ENCODE assay signal across 1 cellular context in genomic region chr19:45876411-45877197, GRCh38.
TF ChIP-seq lines count a peak whose summit lies in the region.

No MANE protein-coding gene starts in this region.

TF ChIP-seq in K562, 482 proteins besides CTCF, POLR2A, EP300 and RAD21 (continued from another document and continues in another):
- TF ChIP-seq ZBED1 (IDR thresholded peaks at IDR 0.05) = no peak
- no peak; the same call in 1 of the 2 replicates for TF ChIP-seq ZBTB9 (CRISPR knock-in tag; IDR thresholded peaks at IDR 0.05)
- TF ChIP-seq, protein P1, sequence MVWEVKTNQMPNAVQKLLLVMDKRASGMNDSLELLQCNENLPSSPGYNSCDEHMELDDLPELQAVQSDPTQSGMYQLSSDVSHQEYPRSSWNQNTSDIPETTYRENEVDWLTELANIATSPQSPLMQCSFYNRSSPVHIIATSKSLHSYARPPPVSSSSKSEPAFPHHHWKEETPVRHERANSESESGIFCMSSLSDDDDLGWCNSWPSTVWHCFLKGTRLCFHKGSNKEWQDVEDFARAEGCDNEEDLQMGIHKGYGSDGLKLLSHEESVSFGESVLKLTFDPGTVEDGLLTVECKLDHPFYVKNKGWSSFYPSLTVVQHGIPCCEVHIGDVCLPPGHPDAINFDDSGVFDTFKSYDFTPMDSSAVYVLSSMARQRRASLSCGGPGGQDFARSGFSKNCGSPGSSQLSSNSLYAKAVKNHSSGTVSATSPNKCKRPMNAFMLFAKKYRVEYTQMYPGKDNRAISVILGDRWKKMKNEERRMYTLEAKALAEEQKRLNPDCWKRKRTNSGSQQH (CRISPR knock-in tag; IDR thresholded peaks at IDR 0.05) = peak; percentile 85; the same call in 1 of the 2 replicates
- TF ChIP-seq GABPB1 (CRISPR knock-in tag; IDR thresholded peaks at IDR 0.05) = 0 out of 2 replicates have a peak, but pooled peaks have one; percentile 26
- TF ChIP-seq ZC3H4 (CRISPR knock-in tag; IDR thresholded peaks at IDR 0.05; ENCODE audit: borderline replicate concordance) = no peak
- TF ChIP-seq ILK (tag; IDR thresholded peaks at IDR 0.05; ENCODE audit: borderline replicate concordance, low read depth) = no peak
- TF ChIP-seq, protein P2, sequence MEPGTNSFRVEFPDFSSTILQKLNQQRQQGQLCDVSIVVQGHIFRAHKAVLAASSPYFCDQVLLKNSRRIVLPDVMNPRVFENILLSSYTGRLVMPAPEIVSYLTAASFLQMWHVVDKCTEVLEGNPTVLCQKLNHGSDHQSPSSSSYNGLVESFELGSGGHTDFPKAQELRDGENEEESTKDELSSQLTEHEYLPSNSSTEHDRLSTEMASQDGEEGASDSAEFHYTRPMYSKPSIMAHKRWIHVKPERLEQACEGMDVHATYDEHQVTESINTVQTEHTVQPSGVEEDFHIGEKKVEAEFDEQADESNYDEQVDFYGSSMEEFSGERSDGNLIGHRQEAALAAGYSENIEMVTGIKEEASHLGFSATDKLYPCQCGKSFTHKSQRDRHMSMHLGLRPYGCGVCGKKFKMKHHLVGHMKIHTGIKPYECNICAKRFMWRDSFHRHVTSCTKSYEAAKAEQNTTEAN (CRISPR knock-in tag; IDR thresholded peaks at IDR 0.05) = no peak
- TF ChIP-seq E2F1 (CRISPR knock-in tag; IDR thresholded peaks at IDR 0.05) = no peak
- TF ChIP-seq CHCHD3 (CRISPR knock-in tag; IDR thresholded peaks at IDR 0.05) = no peak
- TF ChIP-seq, protein P3, sequence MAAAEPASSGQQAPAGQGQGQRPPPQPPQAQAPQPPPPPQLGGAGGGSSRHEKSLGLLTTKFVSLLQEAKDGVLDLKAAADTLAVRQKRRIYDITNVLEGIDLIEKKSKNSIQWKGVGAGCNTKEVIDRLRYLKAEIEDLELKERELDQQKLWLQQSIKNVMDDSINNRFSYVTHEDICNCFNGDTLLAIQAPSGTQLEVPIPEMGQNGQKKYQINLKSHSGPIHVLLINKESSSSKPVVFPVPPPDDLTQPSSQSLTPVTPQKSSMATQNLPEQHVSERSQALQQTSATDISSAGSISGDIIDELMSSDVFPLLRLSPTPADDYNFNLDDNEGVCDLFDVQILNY (CRISPR knock-in tag; IDR thresholded peaks at IDR 0.05) = no peak
- TF ChIP-seq HNRNPLL (IDR thresholded peaks at IDR 0.05; ENCODE audit: low read depth, low read length, poor library complexity, severe bottlenecking) = no peak
- TF ChIP-seq, protein P4, sequence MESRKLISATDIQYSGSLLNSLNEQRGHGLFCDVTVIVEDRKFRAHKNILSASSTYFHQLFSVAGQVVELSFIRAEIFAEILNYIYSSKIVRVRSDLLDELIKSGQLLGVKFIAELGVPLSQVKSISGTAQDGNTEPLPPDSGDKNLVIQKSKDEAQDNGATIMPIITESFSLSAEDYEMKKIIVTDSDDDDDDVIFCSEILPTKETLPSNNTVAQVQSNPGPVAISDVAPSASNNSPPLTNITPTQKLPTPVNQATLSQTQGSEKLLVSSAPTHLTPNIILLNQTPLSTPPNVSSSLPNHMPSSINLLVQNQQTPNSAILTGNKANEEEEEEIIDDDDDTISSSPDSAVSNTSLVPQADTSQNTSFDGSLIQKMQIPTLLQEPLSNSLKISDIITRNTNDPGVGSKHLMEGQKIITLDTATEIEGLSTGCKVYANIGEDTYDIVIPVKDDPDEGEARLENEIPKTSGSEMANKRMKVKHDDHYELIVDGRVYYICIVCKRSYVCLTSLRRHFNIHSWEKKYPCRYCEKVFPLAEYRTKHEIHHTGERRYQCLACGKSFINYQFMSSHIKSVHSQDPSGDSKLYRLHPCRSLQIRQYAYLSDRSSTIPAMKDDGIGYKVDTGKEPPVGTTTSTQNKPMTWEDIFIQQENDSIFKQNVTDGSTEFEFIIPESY (CRISPR knock-in tag; IDR thresholded peaks at IDR 0.05) = no peak
- TF ChIP-seq AFF1 (IDR thresholded peaks at IDR 0.05; ENCODE audit: low read depth in 1 of 2, partially characterized antibody in 2 of 2) = peak; percentile 18 to 63
- no peak for TF ChIP-seq SMAD2 (IDR thresholded peaks at IDR 0.05; ENCODE audit: low read depth, low read length)
- no peak for TF ChIP-seq MAFG (tag; conservative IDR thresholded peaks at IDR 0.05)
- peak; percentile 22; the same call in 1 of the 2 replicates for TF ChIP-seq GABPA (tag; conservative IDR thresholded peaks at IDR 0.05; ENCODE audit: low read depth)
- no peak for TF ChIP-seq ZC3H11A (IDR thresholded peaks at IDR 0.05; ENCODE audit: low read depth, low read length)
- peak; percentile 22 to 34; a peak in 2 of 4 replicates for TF ChIP-seq FOXK2 (conservative IDR thresholded peaks at IDR 0.05 in 1 of 2, IDR thresholded peaks at IDR 0.05 in 1 of 2; ENCODE audit: low read depth in 2 of 2)
- TF ChIP-seq TSHZ1 (CRISPR knock-in tag; IDR thresholded peaks at IDR 0.05) = no peak
- no peak for TF ChIP-seq NONO (IDR thresholded peaks at IDR 0.05; ENCODE audit: low read depth in 2 of 2, low read length in 1 of 2)
- TF ChIP-seq ZNF41 (CRISPR knock-in tag; conservative IDR thresholded peaks at IDR 0.05) = no peak
- TF ChIP-seq, protein P5, sequence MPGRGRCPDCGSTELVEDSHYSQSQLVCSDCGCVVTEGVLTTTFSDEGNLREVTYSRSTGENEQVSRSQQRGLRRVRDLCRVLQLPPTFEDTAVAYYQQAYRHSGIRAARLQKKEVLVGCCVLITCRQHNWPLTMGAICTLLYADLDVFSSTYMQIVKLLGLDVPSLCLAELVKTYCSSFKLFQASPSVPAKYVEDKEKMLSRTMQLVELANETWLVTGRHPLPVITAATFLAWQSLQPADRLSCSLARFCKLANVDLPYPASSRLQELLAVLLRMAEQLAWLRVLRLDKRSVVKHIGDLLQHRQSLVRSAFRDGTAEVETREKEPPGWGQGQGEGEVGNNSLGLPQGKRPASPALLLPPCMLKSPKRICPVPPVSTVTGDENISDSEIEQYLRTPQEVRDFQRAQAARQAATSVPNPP (IDR thresholded peaks at IDR 0.05; ENCODE audit: borderline replicate concordance, insufficient read depth, insufficient read length) = no peak
- TF ChIP-seq KDM4B (IDR thresholded peaks at IDR 0.05; ENCODE audit: borderline replicate concordance in 2 of 2, low read depth in 1 of 2) = peak in 1 of 2 experiments; percentile 33; a peak in 1 of 4 replicates
- 0 out of 2 replicates have a peak, but pooled peaks have one; percentile 50 for TF ChIP-seq ZNF766 (CRISPR knock-in tag; conservative IDR thresholded peaks at IDR 0.05)
- no peak for TF ChIP-seq KAT8 (IDR thresholded peaks at IDR 0.05; ENCODE audit: low read depth)
- TF ChIP-seq, protein P6, sequence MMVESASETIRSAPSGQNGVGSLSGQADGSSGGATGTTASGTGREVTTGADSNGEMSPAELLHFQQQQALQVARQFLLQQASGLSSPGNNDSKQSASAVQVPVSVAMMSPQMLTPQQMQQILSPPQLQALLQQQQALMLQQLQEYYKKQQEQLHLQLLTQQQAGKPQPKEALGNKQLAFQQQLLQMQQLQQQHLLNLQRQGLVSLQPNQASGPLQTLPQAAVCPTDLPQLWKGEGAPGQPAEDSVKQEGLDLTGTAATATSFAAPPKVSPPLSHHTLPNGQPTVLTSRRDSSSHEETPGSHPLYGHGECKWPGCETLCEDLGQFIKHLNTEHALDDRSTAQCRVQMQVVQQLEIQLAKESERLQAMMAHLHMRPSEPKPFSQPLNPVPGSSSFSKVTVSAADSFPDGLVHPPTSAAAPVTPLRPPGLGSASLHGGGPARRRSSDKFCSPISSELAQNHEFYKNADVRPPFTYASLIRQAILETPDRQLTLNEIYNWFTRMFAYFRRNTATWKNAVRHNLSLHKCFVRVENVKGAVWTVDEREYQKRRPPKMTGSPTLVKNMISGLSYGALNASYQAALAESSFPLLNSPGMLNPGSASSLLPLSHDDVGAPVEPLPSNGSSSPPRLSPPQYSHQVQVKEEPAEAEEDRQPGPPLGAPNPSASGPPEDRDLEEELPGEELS (CRISPR knock-in tag; IDR thresholded peaks at IDR 0.05; ENCODE audit: borderline replicate concordance) = no peak
- TF ChIP-seq DIDO1 (tag; IDR thresholded peaks at IDR 0.05; ENCODE audit: low read depth) = peak; percentile 33; the same call in 1 of the 2 replicates
- no peak for TF ChIP-seq SRSF1 (IDR thresholded peaks at IDR 0.05; ENCODE audit: low read depth, low read length)
- no peak for TF ChIP-seq ATF2 (CRISPR knock-in tag; IDR thresholded peaks at IDR 0.05)
- TF ChIP-seq TARDBP (IDR thresholded peaks at IDR 0.05) = no peak
- TF ChIP-seq RB1 (IDR thresholded peaks at IDR 0.05; ENCODE audit: low read depth) = peak; percentile 41; the same call in 1 of the 2 replicates
- TF ChIP-seq RUNX1 (IDR thresholded peaks at IDR 0.05; ENCODE audit: low read depth) = no peak
- TF ChIP-seq IRF2 (CRISPR knock-in tag; IDR thresholded peaks at IDR 0.05) = no peak
- no peak for TF ChIP-seq SAP30 (IDR thresholded peaks at IDR 0.05; ENCODE audit: borderline replicate concordance, insufficient read depth, low read depth, low read length, poor library complexity, severe bottlenecking)
- TF ChIP-seq MYC (IDR thresholded peaks at IDR 0.05; ENCODE audit: low read depth, low read length) = 0 out of 2 replicates have a peak, but pooled peaks have one; percentile 3
- no peak for TF ChIP-seq MYC (CRISPR knock-in tag; IDR thresholded peaks at IDR 0.05; ENCODE audit: borderline replicate concordance, low read depth)
- TF ChIP-seq HLTF (IDR thresholded peaks at IDR 0.05) = 0 out of 2 replicates have a peak, but pooled peaks have one; percentile 73
- TF ChIP-seq SREBF1 (IDR thresholded peaks at IDR 0.05; ENCODE audit: borderline replicate concordance, low read depth, low read length) = no peak
- no peak for TF ChIP-seq ZFP36 (IDR thresholded peaks at IDR 0.05; ENCODE audit: low read depth, low read length, partially characterized antibody)
